In the genomic region with DNA sequence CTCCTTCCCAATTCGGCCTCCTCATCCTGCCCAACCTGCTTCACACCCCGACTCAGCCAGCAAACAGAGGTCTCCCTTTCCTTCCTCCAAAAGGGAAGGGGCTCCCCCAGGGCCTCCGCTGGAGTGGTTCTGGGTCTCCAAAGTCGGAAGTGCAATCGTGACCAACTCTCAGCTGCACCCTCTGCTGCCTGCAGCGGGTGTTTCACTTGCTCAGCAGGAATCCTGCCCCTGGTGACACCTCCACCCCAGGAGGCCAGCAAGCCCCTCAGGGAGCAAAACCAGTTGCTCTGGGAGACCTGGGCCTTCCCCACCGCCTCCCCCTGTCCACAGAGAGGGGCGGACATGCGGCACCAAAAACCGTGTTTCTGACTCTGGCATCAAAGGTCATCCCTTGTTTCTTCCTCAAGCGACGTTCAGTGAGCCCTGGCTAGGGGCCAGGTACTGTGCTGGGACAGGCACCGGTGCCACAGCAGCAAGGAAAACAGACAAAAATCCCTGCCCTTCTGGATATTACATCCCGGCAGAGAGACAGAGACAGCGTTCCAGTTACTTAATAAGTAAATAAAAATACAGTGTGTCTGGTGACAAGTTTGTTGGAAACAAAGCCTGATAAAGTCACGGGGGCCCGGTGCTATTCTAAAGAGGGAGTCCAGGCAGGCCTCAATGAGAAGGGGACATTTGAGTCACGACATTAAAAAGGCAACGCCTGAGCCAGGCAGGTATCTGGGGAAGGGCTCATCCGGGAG, we compare ENCODE assay signal across 11 cellular contexts.
DNase-seq lines count a peak whose midpoint lies in the region; ATAC-seq and TF ChIP-seq lines count a peak whose summit lies in the region.
"Had no signal": no experiment of that assay in that cellular context is flagged by ENCODE, and none has a peak within 500 bp of the region (broad histone marks: within the 10 kb centered on the region; RNA-seq: fewer than 3 reads in every experiment).

No MANE protein-coding gene starts in this region.

- H3K9me3 Mint-ChIP-seq in mesothelial cell of epicardium = no peaks in the 10 kb centered on the region

- H3K27ac Mint-ChIP-seq in mesothelial cell of epicardium = peak overlapping the region; percentile 89
- H3K27ac Mint-ChIP-seq: T-helper 17 cell had no signal

- H3K4me3 Mint-ChIP-seq in mesothelial cell of epicardium = no peak overlapping the region
- H3K4me3 Mint-ChIP-seq: T-helper 17 cell had no signal

- H4K20me1 ChIP-seq in BLaER1 treated with 17β-estradiol and CSF1 and Interleukin-3, amounts not matched to agents 10 nM and 100 nM = no peaks in the 10 kb centered on the region

- H3K4me1 ChIP-seq in BLaER1 treated with 17β-estradiol and CSF1 and Interleukin-3, amounts not matched to agents 10 nM and 100 nM = peaks cover 12 to 19% (median 15%) of the 10 kb centered on the region in 10 experiments
- H3K4me1 ChIP-seq in upper lobe of left lung = no peaks in the 10 kb centered on the region

- H3K9me3 ChIP-seq in BLaER1 treated with 17β-estradiol and CSF1 and Interleukin-3, amounts not matched to agents 10 nM and 100 nM (replicated peaks in 1 of 11) = no peaks in the 10 kb centered on the region
- H3K9me3 ChIP-seq in upper lobe of left lung = no peaks in the 10 kb centered on the region
- H3K9me3 ChIP-seq: HAP-1 had no signal

- H3K27me3 ChIP-seq in BLaER1 treated with 17β-estradiol and CSF1 and Interleukin-3, amounts not matched to agents 10 nM and 100 nM = no peaks in the 10 kb centered on the region
- no peaks in the 10 kb centered on the region for H3K27me3 ChIP-seq in upper lobe of left lung

- no peak overlapping the region for H3K4me3 ChIP-seq in BLaER1 treated with 17β-estradiol and CSF1 and Interleukin-3, amounts not matched to agents 10 nM and 100 nM
- no peak overlapping the region for H3K4me3 ChIP-seq in upper lobe of left lung
- H3K4me3 ChIP-seq: HAP-1 had no signal

- peak overlapping the region in 1 of 11 experiments; percentile 2; a peak in 1 of 22 replicates for H3K9ac ChIP-seq in BLaER1 treated with 17β-estradiol and CSF1 and Interleukin-3, amounts not matched to agents 10 nM and 100 nM

- peaks cover 23% of the 10 kb centered on the region for H3K4me1 Mint-ChIP-seq in mesothelial cell of epicardium
- H3K4me1 Mint-ChIP-seq: T-helper 17 cell had no signal

- TF ChIP-seq POLR2A in upper lobe of left lung (IDR thresholded peaks at IDR 0.05) = no peak

- no peaks in the 10 kb centered on the region for H3K27me3 Mint-ChIP-seq in mesothelial cell of epicardium (ENCODE audit: low read depth)

- no peaks in the 10 kb centered on the region for H3K36me3 ChIP-seq in BLaER1 treated with 17β-estradiol and CSF1 and Interleukin-3, amounts not matched to agents 10 nM and 100 nM
- H3K36me3 ChIP-seq in upper lobe of left lung = no peaks in the 10 kb centered on the region
- H3K36me3 ChIP-seq: HAP-1 had no signal

- peak; percentile 76 for TF ChIP-seq CTCF in VCaP (conservative IDR thresholded peaks at IDR 0.05)
- TF ChIP-seq CTCF in mesothelial cell of epicardium (IDR thresholded peaks at IDR 0.05; ENCODE audit: unreplicated experiment) = peak; percentile 16
- peak in 1 of 6 experiments; percentile 15 for TF ChIP-seq CTCF in upper lobe of left lung (IDR thresholded peaks at IDR 0.05)

- H3K4me2 ChIP-seq in BLaER1 treated with 17β-estradiol and CSF1 and Interleukin-3, amounts not matched to agents 10 nM and 100 nM = peak overlapping the region; percentile 47 to 74 (median 60)

- no peak for ATAC-seq in HG03039 (IDR thresholded peaks at IDR 0.05; ENCODE audit: unreplicated experiment)
- no peak for ATAC-seq in HG03378 (IDR thresholded peaks at IDR 0.05; ENCODE audit: unreplicated experiment)
- no peak for ATAC-seq in upper lobe of left lung (ENCODE audit: low FRiP score in 2 of 2)
- no peak for ATAC-seq in GM18907 (IDR thresholded peaks at IDR 0.05; ENCODE audit: unreplicated experiment)
- ATAC-seq: T-helper 17 cell had no signal

- H3K36me3 Mint-ChIP-seq in mesothelial cell of epicardium = no peaks in the 10 kb centered on the region

- WGBS in upper lobe of left lung, 2 donors = 33 to 41% methylated on average over 16 to 20 of the region's 20 CpGs

- DNase-seq in HuH-7 (ENCODE audit: low spot score) = peak; percentile 45
- peak in 1 of 2 experiments; percentile 47 for DNase-seq in mesothelial cell of epicardium (ENCODE audit: low spot score in 2 of 2, unreplicated experiment in 2 of 2)
- DNase-seq in upper lobe of left lung = no peak
- DNase-seq: NCI-H510A treated with DMSO at 0.1 percent for 48 hours, T-helper 17 cell had no signal

- 0 out of 22 replicates have a peak overlapping the region, but pooled peaks of 1 of the 11 experiments have one; percentile 31 for H3K27ac ChIP-seq in BLaER1 treated with 17β-estradiol and CSF1 and Interleukin-3, amounts not matched to agents 10 nM and 100 nM
- H3K27ac ChIP-seq in VCaP (peak overlapping the region; percentile 53), upper lobe of left lung (no peak overlapping the region)

- TF ChIP-seq EP300 in upper lobe of left lung (IDR thresholded peaks at IDR 0.05) = no peak
